ENCODE assay signal across 2 cellular contexts in genomic region chr4:79295076-79295475, GRCh38.
TF ChIP-seq lines count a peak whose summit lies in the region.

No MANE protein-coding gene starts in this region.

TF ChIP-seq in K562, 482 proteins besides CTCF, POLR2A, EP300 and RAD21 (continued from another document):
- TF ChIP-seq BCLAF1 (IDR thresholded peaks at IDR 0.05; ENCODE audit: borderline replicate concordance in 1 of 2, control insufficient read depth in 1 of 2, low read depth in 2 of 2, low read length in 1 of 2) (no peak), ARID3B (CRISPR knock-in tag; IDR thresholded peaks at IDR 0.05; ENCODE audit: borderline replicate concordance) (no peak), EWSR1 (IDR thresholded peaks at IDR 0.05; ENCODE audit: borderline replicate concordance, low read depth, partially characterized antibody) (no peak), ZNF316 (IDR thresholded peaks at IDR 0.05) (peak; percentile 68; the same call in 1 of the 2 replicates), TCFL5 (CRISPR knock-in tag; conservative IDR thresholded peaks at IDR 0.05) (no peak), ARID3A (IDR thresholded peaks at IDR 0.05; ENCODE audit: borderline replicate concordance, low read depth, low read length) (no peak)

TF ChIP-seq in SK-N-SH, 30 proteins besides CTCF, POLR2A, EP300 and RAD21 (continued from another document):
- TF ChIP-seq REST (IDR thresholded peaks at IDR 0.05; ENCODE audit: low read depth, low read length) (no peak), FOSL2 (IDR thresholded peaks at IDR 0.05; ENCODE audit: borderline replicate concordance, low read depth) (no peak), GABPA (IDR thresholded peaks at IDR 0.05; ENCODE audit: low read depth) (no peak)
